24 cellular contexts compared by ENCODE assay signal in genomic region chr11:128741928-128742327, GRCh38. TPM values are rescaled to one million over a fixed set of nuclear protein-coding genes. Genes with fewer than 3 reads are reported as not detected.
DNase-seq lines count a peak whose midpoint lies in the region; ATAC-seq lines count a peak whose summit lies in the region.
"Had no signal": no experiment of that assay in that cellular context is flagged by ENCODE, and none has a peak within 500 bp of the region (broad histone marks: within the 10 kb centered on the region; RNA-seq: fewer than 3 reads in every experiment).

No MANE protein-coding gene starts in this region.

- H3K4me1 Mint-ChIP-seq in CD4-positive, alpha-beta memory T cell: peaks cover 70 to 100% (median 83%) of the 10 kb centered on the region in 4 donors
- H3K4me1 Mint-ChIP-seq in naive B cell: peaks cover 86 to 97% (median 94%) of the 10 kb centered on the region in 3 donors

- H3K4me1 ChIP-seq in BLaER1 treated with 17β-estradiol and CSF1 and Interleukin-3, amounts not matched to agents 10 nM and 100 nM: peaks cover 66 to 100% (median 84%) of the 10 kb centered on the region in 10 experiments
- peaks cover 94% of the 10 kb centered on the region for H3K4me1 ChIP-seq in CD4-positive, alpha-beta memory T cell (ENCODE audit: insufficient read depth, low read length)
- H3K4me1 ChIP-seq: breast epithelium, colonic mucosa, psoas muscle, uterus had no signal

- peak overlapping the region; percentile 10 to 98 (median 35); a peak in 18 of 22 replicates for H3K4me2 ChIP-seq in BLaER1 treated with 17β-estradiol and CSF1 and Interleukin-3, amounts not matched to agents 10 nM and 100 nM
- H3K4me2 ChIP-seq: SK-N-SH had no signal

- CTCF ChIA-PET in CD4-positive, alpha-beta memory T cell (lab: Charles Lee; ENCODE audit: partially characterized antibody): interaction anchor here (0.5 kb wide), 1 partner anchor 704 kb away, joined by 4 read pairs; no protein-coding TSS in a partner anchor

- peaks cover 42 to 99% (median 97%) of the 10 kb centered on the region in 11 experiments for H3K36me3 ChIP-seq in BLaER1 treated with 17β-estradiol and CSF1 and Interleukin-3, amounts not matched to agents 10 nM and 100 nM
- peaks cover 6% of the 10 kb centered on the region for H3K36me3 ChIP-seq in CD4-positive, alpha-beta memory T cell (ENCODE audit: insufficient read depth, low read length)
- H3K36me3 ChIP-seq: breast epithelium, colonic mucosa, esophagus squamous epithelium, MG63, thoracic aorta, uterus had no signal

- ATAC-seq in naive B cell (ENCODE audit: low read depth in 2 of 2): peak in 1 of 2 donors; percentile 47
- ATAC-seq in GM18519 (IDR thresholded peaks at IDR 0.05; ENCODE audit: low FRiP score, unreplicated experiment): no peak
- ATAC-seq: activated T-cell treated with anti-CD3 and anti-CD28 coated beads, Interleukin-2, amount 50 U/mL, for 4 hours; K562; psoas muscle had no signal

- H3K27me3 ChIP-seq in BLaER1 treated with 17β-estradiol and CSF1 and Interleukin-3, amounts not matched to agents 10 nM and 100 nM: no peaks in the 10 kb centered on the region
- no peaks in the 10 kb centered on the region for H3K27me3 ChIP-seq in CD4-positive, alpha-beta memory T cell (ENCODE audit: insufficient read depth, low read length)
- H3K27me3 ChIP-seq: breast epithelium, colonic mucosa, esophagus squamous epithelium, MG63, uterus had no signal

- peak overlapping the region in 6 of 7 donors; percentile 57 to 87 (median 82) for H3K27ac Mint-ChIP-seq in CD4-positive, alpha-beta memory T cell
- peak overlapping the region; percentile 68 to 91 (median 82) for H3K27ac Mint-ChIP-seq in naive B cell
- H3K27ac Mint-ChIP-seq: HFFc6; stimulated activated naive CD8-positive, alpha-beta T cell treated with anti-CD3 and anti-CD28 coated beads, Interleukin-15, Interleukin-2, amounts not matched to agents 100 ng/mL and 50 ng/mL, for 24 hours; T-helper 2 cell treated with Interferon-gamma antibody and Interleukin-4, amounts not matched to agents 5 μg/mL and 100 μg/mL, for 36 hours had no signal

- POLR2A ChIA-PET in CD4-positive, alpha-beta memory T cell (lab: Charles Lee; ENCODE audit: partially characterized antibody): interaction anchor here (1.6 to 18.2 kb wide), 2 partner anchors 22 to 48 kb away, joined by 5 to 373 read pairs; partner anchors contain the start of gene FLI1

- peak overlapping the region in 8 of 11 experiments; percentile 2 to 53 (median 32); a peak in 11 of 22 replicates for H3K27ac ChIP-seq in BLaER1 treated with 17β-estradiol and CSF1 and Interleukin-3, amounts not matched to agents 10 nM and 100 nM
- peak overlapping the region; percentile 3 for H3K27ac ChIP-seq in CD4-positive, alpha-beta memory T cell (ENCODE audit: low read depth, low read length)
- H3K27ac ChIP-seq: breast epithelium, colonic mucosa, esophagus squamous epithelium, psoas muscle, thoracic aorta, uterus, VCaP had no signal

- no peak for DNase-seq in CD4-positive, alpha-beta memory T cell
- DNase-seq in NCI-H69 (lab: John Stamatoyannopoulos, UW): peak; percentile 11
- no peak for DNase-seq in naive B cell
- no peak for DNase-seq in NCI-H1048 (lab: John Stamatoyannopoulos, UW)
- DNase-seq in cortex of kidney (lab: John Stamatoyannopoulos, UW): no peak
- DNase-seq: activated CD4-positive, alpha-beta T cell treated with anti-CD3 and anti-CD28 coated beads for 48 hours; activated T-cell treated with anti-CD3 and anti-CD28 coated beads, Interleukin-2, amount 50 U/mL, for 4 hours; colonic mucosa; esophagus squamous epithelium; HFFc6; MG63; NCI-H226; nucleus accumbens; psoas muscle; SK-N-SH; uterus had no signal

- no peak overlapping the region for H3K4me3 ChIP-seq in BLaER1 treated with 17β-estradiol and CSF1 and Interleukin-3, amounts not matched to agents 10 nM and 100 nM
- no peak overlapping the region for H3K4me3 ChIP-seq in CD4-positive, alpha-beta memory T cell (ENCODE audit: low read length in 2 of 2)
- H3K4me3 ChIP-seq: breast epithelium, colonic mucosa, esophagus squamous epithelium, K562, MG63, psoas muscle, thoracic aorta, uterus had no signal

- H3K36me3 Mint-ChIP-seq in CD4-positive, alpha-beta memory T cell: peaks cover 15 to 45% of the 10 kb centered on the region in 2 donors
- peaks cover 6 to 8% of the 10 kb centered on the region in 2 donors for H3K36me3 Mint-ChIP-seq in naive B cell

- no peaks in the 10 kb centered on the region for H3K27me3 Mint-ChIP-seq in CD4-positive, alpha-beta memory T cell
- H3K27me3 Mint-ChIP-seq in naive B cell: no peaks in the 10 kb centered on the region
- H3K27me3 Mint-ChIP-seq: stimulated activated naive CD8-positive, alpha-beta T cell treated with anti-CD3 and anti-CD28 coated beads, Interleukin-15, Interleukin-2, amounts not matched to agents 100 ng/mL and 50 ng/mL, for 24 hours had no signal

- peak overlapping the region in 2 of 8 donors; percentile 26 to 30 for H3K4me3 Mint-ChIP-seq in CD4-positive, alpha-beta memory T cell
- peak overlapping the region in 7 of 8 donors; percentile 33 to 90 (median 78) for H3K4me3 Mint-ChIP-seq in naive B cell
- H3K4me3 Mint-ChIP-seq: activated T-cell treated with anti-CD3 and anti-CD28 coated beads, Interleukin-2, amount 50 U/mL, for 4 hours; HFFc6; stimulated activated naive CD8-positive, alpha-beta T cell treated with anti-CD3 and anti-CD28 coated beads, Interleukin-15, Interleukin-2, amounts not matched to agents 100 ng/mL and 50 ng/mL, for 24 hours; T-helper 2 cell treated with Interferon-gamma antibody and Interleukin-4, amounts not matched to agents 5 μg/mL and 100 μg/mL, for 36 hours had no signal

- intact Hi-C loops in CD4-positive, alpha-beta memory T cell (cut with micrococcal nuclease): no loop called here

- H3K9me3 ChIP-seq in BLaER1 treated with 17β-estradiol and CSF1 and Interleukin-3, amounts not matched to agents 10 nM and 100 nM (replicated peaks in 1 of 11): no peaks in the 10 kb centered on the region
- no peaks in the 10 kb centered on the region for H3K9me3 ChIP-seq in CD4-positive, alpha-beta memory T cell (ENCODE audit: control insufficient read depth in 1 of 2, low read length in 2 of 2)
- H3K9me3 ChIP-seq: breast epithelium, colonic mucosa, esophagus squamous epithelium, MG63, psoas muscle, SK-N-SH, thoracic aorta, uterus had no signal

- H3K9me3 Mint-ChIP-seq in CD4-positive, alpha-beta memory T cell: peaks cover 0 to 2% (median 0%) of the 10 kb centered on the region in 8 donors
- H3K9me3 Mint-ChIP-seq in naive B cell: peaks cover 0 to 4% (median 0%) of the 10 kb centered on the region in 7 donors
- H3K9me3 Mint-ChIP-seq: activated T-cell treated with anti-CD3 and anti-CD28 coated beads, Interleukin-2, amount 50 U/mL, for 4 hours; HFFc6; stimulated activated naive CD8-positive, alpha-beta T cell treated with anti-CD3 and anti-CD28 coated beads, Interleukin-15, Interleukin-2, amounts not matched to agents 100 ng/mL and 50 ng/mL, for 24 hours; T-helper 2 cell treated with Interferon-gamma antibody and Interleukin-4, amounts not matched to agents 5 μg/mL and 100 μg/mL, for 36 hours had no signal

- no peak overlapping the region for H3K9ac ChIP-seq in BLaER1 treated with 17β-estradiol and CSF1 and Interleukin-3, amounts not matched to agents 10 nM and 100 nM
- H3K9ac ChIP-seq: SK-N-SH had no signal

- H4K20me1 ChIP-seq in BLaER1 treated with 17β-estradiol and CSF1 and Interleukin-3, amounts not matched to agents 10 nM and 100 nM: peaks cover 99 to 100% (median 99%) of the 10 kb centered on the region in 11 experiments

RNA-seq across cellular contexts. Expression of gene FLI1, which starts 48.1 kb away (rescaled TPM):
- 100 to 1,000 TPM; 112 to 122 TPM for total RNA-seq in CD4-positive, alpha-beta memory T cell
- polyA plus RNA-seq in CD4-positive, alpha-beta memory T cell: 10 to 100 TPM; 54.6 to 93.1 TPM
- 100 to 1,000 TPM in 2 of 6 donors, 10 to 100 TPM in 4; 65.3 to 109 (median 88.3) TPM for polyA plus RNA-seq in naive B cell (ENCODE audit: low read depth in 6 of 6)
- polyA plus RNA-seq: K562 had no signal
